8 cellular contexts compared by ENCODE assay signal in the genomic region with DNA sequence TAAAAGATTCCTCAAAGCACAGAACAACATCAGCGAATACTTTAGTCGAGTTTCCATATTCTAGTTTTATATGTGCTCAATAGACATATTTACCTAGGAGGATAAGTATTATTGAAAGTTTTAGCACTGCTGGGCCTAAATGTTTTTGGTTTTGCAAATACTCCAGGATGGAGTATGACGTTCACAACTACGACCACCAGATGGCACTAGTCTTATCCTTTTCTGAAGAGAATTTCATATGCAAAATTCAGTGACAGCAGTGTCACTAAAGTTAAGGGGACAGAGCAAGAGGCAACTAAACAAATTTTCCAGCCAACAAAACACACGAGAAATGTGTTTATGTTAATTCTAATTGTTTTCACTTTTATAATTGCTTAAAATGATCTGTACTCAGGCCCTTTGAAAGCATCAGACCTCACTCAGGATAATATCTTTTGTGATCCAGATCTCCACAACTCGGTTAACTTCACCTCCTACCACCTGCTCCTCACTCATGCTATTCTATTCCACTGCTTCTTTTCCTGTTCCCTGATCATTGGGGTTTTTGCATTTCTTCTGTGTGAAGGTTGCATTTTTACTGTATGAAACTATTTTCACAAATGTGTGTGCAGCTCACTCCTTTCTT.
DNase-seq lines count a peak whose midpoint lies in the region; ATAC-seq and TF ChIP-seq lines count a peak whose summit lies in the region.

No MANE protein-coding gene starts in this region.

- H3K27me3 ChIP-seq in KMS-11 (ENCODE audit: insufficient read depth, low read depth) (no peaks in the 10 kb centered on the region), PC-9 (ENCODE audit: insufficient read depth, low read depth) (no peaks in the 10 kb centered on the region), kidney epithelial cell (ENCODE audit: control insufficient read depth, insufficient read depth, low read length) (no peaks in the 10 kb centered on the region)

- H3K27me3 Mint-ChIP-seq in MCF 10A (ENCODE audit: insufficient read depth, unreplicated experiment): peaks cover 76% of the 10 kb centered on the region
- no peaks in the 10 kb centered on the region for H3K27me3 Mint-ChIP-seq in stimulated activated naive B cell treated with anti-CD40 and anti-IgM and Interleukin-4, amounts not matched to agents 10 μg/mL and 1 μg/mL and 100 μg/mL, for 72 hours

- no peak overlapping the region for H3K4me3 ChIP-seq in KMS-11 (IDR thresholded peaks at IDR 0.05; ENCODE audit: insufficient read depth, low read depth, low read length)
- H3K4me3 ChIP-seq in PC-9: no peak overlapping the region
- H3K4me3 ChIP-seq in kidney epithelial cell (ENCODE audit: low read depth, low read length): no peak overlapping the region

- H2AFZ ChIP-seq in KMS-11 (ENCODE audit: low read depth): no peak overlapping the region
- H2AFZ ChIP-seq in PC-9: no peak overlapping the region

- H3K9me3 Mint-ChIP-seq in MCF 10A (ENCODE audit: unreplicated experiment): no peaks in the 10 kb centered on the region
- no peaks in the 10 kb centered on the region for H3K9me3 Mint-ChIP-seq in stimulated activated naive B cell treated with anti-CD40 and anti-IgM and Interleukin-4, amounts not matched to agents 10 μg/mL and 1 μg/mL and 100 μg/mL, for 72 hours

- H4K20me1 ChIP-seq in KMS-11 (ENCODE audit: insufficient read depth) (no peaks in the 10 kb centered on the region), PC-9 (ENCODE audit: insufficient read depth) (no peaks in the 10 kb centered on the region)

- no peak overlapping the region for H3K27ac Mint-ChIP-seq in MCF 10A (ENCODE audit: low read depth, unreplicated experiment)
- no peak overlapping the region for H3K27ac Mint-ChIP-seq in stimulated activated naive B cell treated with anti-CD40 and anti-IgM and Interleukin-4, amounts not matched to agents 10 μg/mL and 1 μg/mL and 100 μg/mL, for 72 hours

- CTCF ChIA-PET in PC-9 (lab: Charles Lee): interaction anchor here (2.2 kb wide), 1 partner anchor 299 kb away, joined by 9 read pairs; no protein-coding TSS in a partner anchor
- CTCF ChIA-PET in MCF 10A (lab: Yijun Ruan, JAX): interaction anchor here (0.6 to 3.6 kb wide), 12 partner anchors 12 to 1439 kb away, joined by 3 to 61 read pairs (median 4); no protein-coding TSS in a partner anchor

- no peak overlapping the region for H3K4me2 ChIP-seq in KMS-11
- no peak overlapping the region for H3K4me2 ChIP-seq in PC-9

- no peak overlapping the region for H3K4me3 Mint-ChIP-seq in MCF 10A (ENCODE audit: unreplicated experiment)
- no peak overlapping the region for H3K4me3 Mint-ChIP-seq in stimulated activated naive B cell treated with anti-CD40 and anti-IgM and Interleukin-4, amounts not matched to agents 10 μg/mL and 1 μg/mL and 100 μg/mL, for 72 hours

- H3K79me2 ChIP-seq in KMS-11 (ENCODE audit: insufficient read depth, low read depth) (no peaks in the 10 kb centered on the region), PC-9 (ENCODE audit: low read depth) (no peaks in the 10 kb centered on the region)

- H3K36me3 ChIP-seq in KMS-11 (ENCODE audit: insufficient read depth) (no peaks in the 10 kb centered on the region), PC-9 (ENCODE audit: low read depth) (no peaks in the 10 kb centered on the region), kidney epithelial cell (ENCODE audit: control insufficient read depth, insufficient read depth, low read length) (no peaks in the 10 kb centered on the region)

- H3K9me2 ChIP-seq in PC-9 (ENCODE audit: insufficient read depth): no peaks in the 10 kb centered on the region

- no peaks in the 10 kb centered on the region for H3K36me3 Mint-ChIP-seq in MCF 10A (ENCODE audit: insufficient read depth, unreplicated experiment)
- H3K36me3 Mint-ChIP-seq in stimulated activated naive B cell treated with anti-CD40 and anti-IgM and Interleukin-4, amounts not matched to agents 10 μg/mL and 1 μg/mL and 100 μg/mL, for 72 hours: no peaks in the 10 kb centered on the region

- DNase-seq in activated naive CD4-positive, alpha-beta T cell treated with Interleukin-2 at 50 U/mL for 16 hours: peak; percentile 7
- no peak for DNase-seq in activated naive CD4-positive, alpha-beta T cell (lab: John Stamatoyannopoulos, UW)
- DNase-seq in HCEC 1CT (peak; percentile 42), PC-9 (peak; percentile 44 to 61), MCF 10A (ENCODE audit: unreplicated experiment) (peak; percentile 58), kidney epithelial cell (ENCODE audit: low read depth) (peak; percentile 7)
- DNase-seq in stimulated activated naive B cell treated with anti-CD40 and anti-IgM and Interleukin-4, amounts not matched to agents 10 μg/mL and 1 μg/mL and 100 μg/mL, for 72 hours: peak; percentile 5

- peak; percentile 53 to 72 for ATAC-seq in stimulated activated naive B cell treated with anti-CD40 and anti-IgM and Interleukin-4, amounts not matched to agents 10 μg/mL and 1 μg/mL and 100 μg/mL, for 72 hours (replicated peaks)

- no peaks in the 10 kb centered on the region for H3F3A ChIP-seq in PC-9 (ENCODE audit: insufficient read depth, low read depth)

- POLR2A ChIA-PET in PC-9 (lab: Charles Lee; ENCODE audit: unreplicated experiment) (no interaction called here), MCF 10A (lab: Yijun Ruan, JAX) (no interaction called here)

- H3K9me3 ChIP-seq in PC-9 (ENCODE audit: insufficient read depth, low read depth): no peaks in the 10 kb centered on the region

- BruUV-seq in PC-9 (replicated peaks; lab: Mats Ljungman, UMichigan) (no TSS peak), MCF 10A (replicated peaks; lab: Mats Ljungman, UMichigan) (no TSS peak)

- H3K4me1 ChIP-seq in KMS-11 (ENCODE audit: low read depth, poor library complexity, severe bottlenecking): peaks cover 3% of the 10 kb centered on the region
- no peaks in the 10 kb centered on the region for H3K4me1 ChIP-seq in PC-9 (replicated peaks; ENCODE audit: insufficient read depth)

- peak; percentile 66 for TF ChIP-seq CTCF in KMS-11 (conservative IDR thresholded peaks at IDR 0.05; ENCODE audit: low read depth, low read length)
- peak; percentile 92 for TF ChIP-seq CTCF in PC-9 (conservative IDR thresholded peaks at IDR 0.05)
- peak; percentile 55 for TF ChIP-seq CTCF in MCF 10A (IDR thresholded peaks at IDR 0.05; ENCODE audit: unreplicated experiment)
- peak; percentile 66 for TF ChIP-seq CTCF in kidney epithelial cell (IDR thresholded peaks at IDR 0.05; ENCODE audit: insufficient read depth, low read length, poor library complexity, severe bottlenecking)

- H3K27ac ChIP-seq in KMS-11 (no peak overlapping the region), PC-9 (no peak overlapping the region)

- H3K4me1 Mint-ChIP-seq in MCF 10A (ENCODE audit: insufficient read depth, unreplicated experiment): no peaks in the 10 kb centered on the region
- no peaks in the 10 kb centered on the region for H3K4me1 Mint-ChIP-seq in stimulated activated naive B cell treated with anti-CD40 and anti-IgM and Interleukin-4, amounts not matched to agents 10 μg/mL and 1 μg/mL and 100 μg/mL, for 72 hours

- no peak overlapping the region for H3K9ac ChIP-seq in KMS-11

- intact Hi-C loops in PC-9 (cut with micrococcal nuclease; ENCODE audit: unreplicated experiment) (loop anchor here (1.0 to 10.0 kb wide), 2 partner anchors 299 to 389 kb away; partner anchors contain the start of gene NKAIN2), MCF 10A (cut with micrococcal nuclease) (loop anchor here (1.0 to 5.0 kb wide), 4 partner anchors 299 to 1438 kb away; no protein-coding TSS in a partner anchor)

Comparison
In these comparisons a context has a peak if more than half of its experiments do, and no peak if none do; other contexts are left out.
1. DNase-seq: peak in activated naive CD4-positive, alpha-beta T cell treated with Interleukin-2 at 50 U/mL for 16 hours (single experiment), HCEC 1CT (single experiment), PC-9 (2 of 2), MCF 10A (single experiment), kidney epithelial cell (single experiment) and stimulated activated naive B cell treated with anti-CD40 and anti-IgM and Interleukin-4, amounts not matched to agents 10 μg/mL and 1 μg/mL and 100 μg/mL, for 72 hours (single experiment); none in activated naive CD4-positive, alpha-beta T cell (0 of 4).
2. Peak in every context shown above with its lines, with median percentiles within 50 percentile points of each other: CTCF ChIP-seq.